In genomic region chr13:112183544-112184145, GRCh38 we compare ENCODE assay signal across 17 cellular contexts.
"Had no signal": no experiment of that assay in that cellular context is flagged by ENCODE, and none has a peak within 500 bp of the region (broad histone marks: within the 10 kb centered on the region; RNA-seq: fewer than 3 reads in every experiment).

No MANE protein-coding gene starts in this region.

- H3K4me3 ChIP-seq: colonic mucosa, heart right ventricle, right atrium auricular region, suprapubic skin, thyroid gland, vagina had no signal

- H3K36me3 ChIP-seq: colonic mucosa, heart right ventricle, right atrium auricular region, suprapubic skin, thyroid gland, vagina had no signal

- H3K27ac Mint-ChIP-seq: mesothelial cell of epicardium, nephron, type B pancreatic cell had no signal

- DNase-seq: colonic mucosa; effector CD4-positive, alpha-beta T cell; heart right ventricle; hypothalamus; kidney glomerular epithelial cell; mammary epithelial cell; small intestine; stimulated activated CD4-positive, alpha-beta T cell treated with anti-CD3 and anti-CD28 coated beads, Interleukin-12 subunit alpha, Interleukin-12 subunit beta, amount 100 ng/mL, for 4 hours; stimulated activated CD4-positive, alpha-beta T cell treated with anti-CD3 and anti-CD28 coated beads, Interleukin-2, amount 100 ng/mL, for 48 hours; stimulated activated naive CD4-positive, alpha-beta T cell treated with Interleukin-2 at 50 U/mL for 16 hours; thyroid gland had no signal

- H3K9me3 ChIP-seq: colonic mucosa, heart right ventricle, right atrium auricular region, suprapubic skin, thyroid gland, vagina had no signal

- H3K27ac ChIP-seq: colonic mucosa, heart right ventricle, right atrium auricular region, suprapubic skin, thyroid gland, vagina had no signal

- H3K27me3 ChIP-seq: colonic mucosa, right atrium auricular region, thyroid gland, vagina had no signal

- H3K4me1 ChIP-seq: colonic mucosa, heart right ventricle, right atrium auricular region, suprapubic skin, thyroid gland, vagina had no signal

- H3K4me1 Mint-ChIP-seq: mesothelial cell of epicardium, nephron had no signal

- H3K36me3 Mint-ChIP-seq: mesothelial cell of epicardium, type B pancreatic cell had no signal

- H3K9me3 Mint-ChIP-seq: mesothelial cell of epicardium, type B pancreatic cell had no signal

- H3K4me3 Mint-ChIP-seq: mesothelial cell of epicardium, nephron, type B pancreatic cell had no signal
